Comparison of ENCODE assay signal across 1 cellular context in genomic region chr6:148507774-148508173, GRCh38.
TF ChIP-seq lines count a peak whose summit lies in the region.

No MANE protein-coding gene starts in this region.

TF ChIP-seq in GM23338, 12 proteins besides CTCF, POLR2A, EP300 and RAD21 (continued from another document):
- no peak for TF ChIP-seq ZNF462 (CRISPR knock-in tag; IDR thresholded peaks at IDR 0.05)
- TF ChIP-seq EZH2 (IDR thresholded peaks at IDR 0.05; ENCODE audit: low read depth, unreplicated experiment): no peak
- TF ChIP-seq STAT1 (IDR thresholded peaks at IDR 0.05; ENCODE audit: unreplicated experiment): no peak
